32 cellular contexts compared by ENCODE assay signal in the genomic region with DNA sequence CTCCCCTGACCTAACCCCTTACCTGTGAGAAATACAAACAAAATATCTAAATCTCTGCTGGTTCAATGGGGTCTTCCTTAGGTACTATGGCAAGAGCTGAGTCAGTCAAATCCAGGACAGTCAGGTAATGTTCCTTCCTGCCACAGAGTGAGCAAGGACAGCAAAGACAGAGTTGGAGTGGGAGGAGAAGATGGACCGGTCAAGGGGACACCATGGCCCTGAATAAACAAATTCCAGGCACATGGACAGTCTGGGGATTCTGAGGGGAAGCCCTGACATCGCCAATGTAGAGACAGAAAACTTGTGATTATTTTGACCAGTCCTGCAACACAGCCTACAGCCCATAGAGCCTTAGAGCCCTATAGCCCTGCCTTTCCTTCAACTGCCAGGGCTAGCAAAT.
"Had no signal": no experiment of that assay in that cellular context is flagged by ENCODE, and none has a peak within 500 bp of the region (broad histone marks: within the 10 kb centered on the region; RNA-seq: fewer than 3 reads in every experiment).

No MANE protein-coding gene starts in this region.

- H2AFZ ChIP-seq: neural progenitor cell, parathyroid adenoma had no signal

- H3K9ac ChIP-seq: neural progenitor cell, parathyroid adenoma had no signal

- DNase-seq: naive B cell; naive thymus-derived CD8-positive, alpha-beta T cell; occipital lobe; ovary; posterior cingulate gyrus; psoas muscle; right cardiac atrium; spleen; stimulated activated CD4-positive, alpha-beta T cell treated with anti-CD3 and anti-CD28 coated beads, Interleukin-12 subunit alpha, Interleukin-12 subunit beta, amount 100 ng/mL, for 4 hours; stimulated activated CD4-positive, alpha-beta T cell treated with anti-CD3 and anti-CD28 coated beads, Interleukin-1b, Interleukin-23, amount 100 ng/mL, for 48 hours; stimulated activated CD4-positive, alpha-beta T cell treated with anti-CD3 and anti-CD28 coated beads, Interleukin-4, amount 100 ng/mL, for 1 hour; stimulated activated CD4-positive, alpha-beta T cell treated with anti-CD3 and anti-CD28 coated beads, Interleukin-4, amount 100 ng/mL, for 4 hours; stimulated activated CD8-positive, alpha-beta memory T cell treated with anti-CD3 and anti-CD28 coated beads, Interleukin-4, amount 100 ng/mL, for 48 hours; stimulated activated naive CD4-positive, alpha-beta T cell; stimulated activated naive CD8-positive, alpha-beta T cell treated with anti-CD3 and anti-CD28 coated beads, Interleukin-15, amount 100 ng/mL, for 72 hours; stimulated activated naive CD8-positive, alpha-beta T cell treated with anti-CD3 and anti-CD28 coated beads, Interleukin-15, Interleukin-2, amounts not matched to agents 100 U/mL and 50 U/mL, for 24 hours; substantia nigra; testis; tibial artery; transverse colon; upper lobe of right lung had no signal

- H3K4me3 Mint-ChIP-seq: naive B cell; naive thymus-derived CD8-positive, alpha-beta T cell; natural killer cell treated with Interleukin-12 subunit alpha and Interleukin-12 subunit beta and Interleukin-15 and Interleukin-18, amount 100 ng/mL, for 72 hours; neural progenitor cell; stimulated activated memory B cell treated with anti-CD40 and anti-IgM and Interleukin-4, amounts not matched to agents 10 μg/mL and 1 μg/mL and 100 μg/mL, for 72 hours; stimulated activated naive CD8-positive, alpha-beta T cell treated with anti-CD3 and anti-CD28 coated beads, Interleukin-15, amount 100 ng/mL, for 72 hours; type B pancreatic cell had no signal

- H3K4me3 ChIP-seq: neural progenitor cell, ovary, psoas muscle, skin epidermis, smooth muscle cell, spleen, suprapubic skin, testis, tibial artery, transverse colon, upper lobe of right lung, vagina had no signal

- H3K9me3 ChIP-seq: ovary, psoas muscle, spleen, suprapubic skin, testis, tibial artery, transverse colon, upper lobe of right lung, vagina had no signal

- ATAC-seq: naive thymus-derived CD8-positive, alpha-beta T cell; natural killer cell treated with Interleukin-12 subunit alpha and Interleukin-12 subunit beta and Interleukin-15 and Interleukin-18, amount 100 ng/mL, for 72 hours; psoas muscle; right cardiac atrium; sciatic nerve; stimulated activated memory B cell treated with anti-CD40 and anti-IgM and Interleukin-4, amounts not matched to agents 10 μg/mL and 1 μg/mL and 100 μg/mL, for 72 hours; stimulated activated naive CD8-positive, alpha-beta T cell treated with anti-CD3 and anti-CD28 coated beads, Interleukin-15, amount 100 ng/mL, for 72 hours; stimulated activated naive CD8-positive, alpha-beta T cell treated with anti-CD3 and anti-CD28 coated beads, Interleukin-15, Interleukin-2, amounts not matched to agents 100 U/mL and 50 U/mL, for 24 hours; upper lobe of right lung had no signal

- H3K27me3 Mint-ChIP-seq: naive B cell; naive thymus-derived CD8-positive, alpha-beta T cell; natural killer cell treated with Interleukin-12 subunit alpha and Interleukin-12 subunit beta and Interleukin-15 and Interleukin-18, amount 100 ng/mL, for 72 hours; progenitor cell of endocrine pancreas; stimulated activated memory B cell treated with anti-CD40 and anti-IgM and Interleukin-4, amounts not matched to agents 10 μg/mL and 1 μg/mL and 100 μg/mL, for 72 hours; stimulated activated naive CD8-positive, alpha-beta T cell treated with anti-CD3 and anti-CD28 coated beads, Interleukin-15, amount 100 ng/mL, for 72 hours; type B pancreatic cell had no signal

- H3K4me1 Mint-ChIP-seq: naive B cell; neural progenitor cell; stimulated activated naive CD8-positive, alpha-beta T cell treated with anti-CD3 and anti-CD28 coated beads, Interleukin-15, amount 100 ng/mL, for 72 hours had no signal

- H3K36me3 Mint-ChIP-seq: natural killer cell treated with Interleukin-12 subunit alpha and Interleukin-12 subunit beta and Interleukin-15 and Interleukin-18, amount 100 ng/mL, for 72 hours; type B pancreatic cell had no signal

- H3K27ac ChIP-seq: neural progenitor cell, ovary, parathyroid adenoma, psoas muscle, skin epidermis, spleen, suprapubic skin, testis, tibial artery, transverse colon, upper lobe of right lung, vagina had no signal

- H3K36me3 ChIP-seq: neural progenitor cell, ovary, suprapubic skin, tibial artery, transverse colon, upper lobe of right lung, vagina had no signal

- H3K27ac Mint-ChIP-seq: neural progenitor cell; progenitor cell of endocrine pancreas; stimulated activated memory B cell treated with anti-CD40 and anti-IgM and Interleukin-4, amounts not matched to agents 10 μg/mL and 1 μg/mL and 100 μg/mL, for 72 hours; type B pancreatic cell had no signal

- H3K27me3 ChIP-seq: neural progenitor cell, ovary, spleen, suprapubic skin, testis, tibial artery, transverse colon, upper lobe of right lung, vagina had no signal

- H3K9me3 Mint-ChIP-seq: naive B cell; naive thymus-derived CD8-positive, alpha-beta T cell; natural killer cell treated with Interleukin-12 subunit alpha and Interleukin-12 subunit beta and Interleukin-15 and Interleukin-18, amount 100 ng/mL, for 72 hours; neural progenitor cell; stimulated activated memory B cell treated with anti-CD40 and anti-IgM and Interleukin-4, amounts not matched to agents 10 μg/mL and 1 μg/mL and 100 μg/mL, for 72 hours; stimulated activated naive CD8-positive, alpha-beta T cell treated with anti-CD3 and anti-CD28 coated beads, Interleukin-15, amount 100 ng/mL, for 72 hours; type B pancreatic cell had no signal

- H3K4me1 ChIP-seq: neural progenitor cell, parathyroid adenoma, psoas muscle, spleen, suprapubic skin, testis, tibial artery, transverse colon, upper lobe of right lung, vagina had no signal

- H3K4me2 ChIP-seq: neural progenitor cell, smooth muscle cell had no signal
